7 cellular contexts compared by ENCODE assay signal in genomic region chr1:229769809-229770208, GRCh38.
"Had no signal": no experiment of that assay in that cellular context is flagged by ENCODE, and none has a peak within 500 bp of the region (broad histone marks: within the 10 kb centered on the region; RNA-seq: fewer than 3 reads in every experiment).

No MANE protein-coding gene starts in this region.

- H2AFZ ChIP-seq: GM23338 had no signal

- DNase-seq: H9, HCEC 1CT, KG1 had no signal

- ATAC-seq: GM23338 had no signal

- H3K4me3 ChIP-seq: GM23338 had no signal

- H3K4me2 ChIP-seq: GM23338 had no signal

- FAIRE-seq: H1, H54, HTR-8/SVneo had no signal
